Comparison of ENCODE assay signal across 26 cellular contexts in the genomic region with DNA sequence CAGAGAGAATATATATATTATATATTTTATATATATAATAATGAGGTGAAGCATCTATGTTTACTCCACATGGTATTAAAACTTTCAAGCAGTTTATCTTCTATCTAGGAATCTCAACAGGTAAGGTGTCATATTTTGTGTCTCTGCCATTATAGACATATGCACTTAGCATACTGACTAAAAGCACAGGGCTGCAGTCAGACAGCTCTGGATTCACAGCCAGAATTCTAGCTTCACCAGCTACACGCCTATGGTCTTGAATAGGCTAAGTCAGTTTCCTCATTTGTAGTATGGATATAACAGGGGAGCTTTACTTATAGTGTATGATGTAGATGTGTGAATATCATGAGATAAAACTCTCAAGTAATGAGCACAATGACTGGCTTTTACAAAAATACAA. TPM values are rescaled to one million over a fixed set of nuclear protein-coding genes. Genes with fewer than 3 reads are reported as not detected.
DNase-seq lines count a peak whose midpoint lies in the region; ATAC-seq, FAIRE-seq and TF ChIP-seq lines count a peak whose summit lies in the region.
"Had no signal": no experiment of that assay in that cellular context is flagged by ENCODE, and none has a peak within 500 bp of the region (broad histone marks: within the 10 kb centered on the region; RNA-seq: fewer than 3 reads in every experiment).

No MANE protein-coding gene starts in this region.

- no peak overlapping the region for H2BK5ac ChIP-seq in trophoblast cell (ENCODE audit: low read depth, low read length, poor library complexity)

- H3K14ac ChIP-seq in trophoblast cell (ENCODE audit: low read length) = no peak overlapping the region

- H3K4ac ChIP-seq in trophoblast cell (ENCODE audit: low read depth, low read length) = no peak overlapping the region

- no peaks in the 10 kb centered on the region for H3K9me2 ChIP-seq in hepatocyte (replicated peaks; ENCODE audit: insufficient read depth)

- H3K27ac ChIP-seq in endothelial cell of umbilical vein (ENCODE audit: insufficient read depth, low read depth, low read length) (no peak overlapping the region), trophoblast cell (ENCODE audit: low read depth, low read length) (no peak overlapping the region), hepatocyte (no peak overlapping the region)
- H3K27ac ChIP-seq: BLaER1 had no signal

- no peak overlapping the region for H2AK5ac ChIP-seq in trophoblast cell (ENCODE audit: low read length)

- no peaks in the 10 kb centered on the region for H3K79me1 ChIP-seq in trophoblast cell (ENCODE audit: low read length)

- H3K9me1 ChIP-seq in endothelial cell of umbilical vein (replicated peaks; ENCODE audit: control insufficient read depth, extremely low read depth, insufficient read depth, low read length) = no peaks in the 10 kb centered on the region

- intact Hi-C loops in endothelial cell of umbilical vein (cut with micrococcal nuclease) = no loop called here

- WGBS in trophoblast cell (ENCODE audit: extremely low coverage, insufficient coverage, insufficient read length) = no CpG with 5 or more reads among the region's 1 CpG
- WGBS in hepatocyte (ENCODE audit: low lambda C conversion rate, missing lambda C conversion rate) = 97% methylated on average over 1 of the region's 1 CpG

- TF ChIP-seq POLR2A in endothelial cell of umbilical vein (IDR thresholded peaks at IDR 0.05; ENCODE audit: low read depth, low read length) = no peak

- H4K91ac ChIP-seq in trophoblast cell (ENCODE audit: low read depth, low read length) = no peak overlapping the region

- no peaks in the 10 kb centered on the region for H4K20me1 ChIP-seq in endothelial cell of umbilical vein (replicated peaks; ENCODE audit: control insufficient read depth, extremely low read depth, insufficient read depth, low read length)
- no peaks in the 10 kb centered on the region for H4K20me1 ChIP-seq in hepatocyte (ENCODE audit: insufficient read depth, poor library complexity, severe bottlenecking)
- H4K20me1 ChIP-seq: BLaER1 had no signal

- H4K12ac ChIP-seq in trophoblast cell (ENCODE audit: low read depth, low read length) = no peak overlapping the region

- no peak for ATAC-seq in stimulated activated memory B cell treated with anti-CD40 and anti-IgM and Interleukin-4, amounts not matched to agents 10 μg/mL and 1 μg/mL and 100 μg/mL, for 72 hours
- ATAC-seq: GM12878 had no signal

- no peak overlapping the region for H4K8ac ChIP-seq in trophoblast cell (ENCODE audit: low read depth, low read length)

- H3K4me3 ChIP-seq in endothelial cell of umbilical vein (replicated peaks in 1 of 3; ENCODE audit: insufficient read depth in 1 of 3, low read depth in 1 of 3, low read length in 3 of 3) (no peak overlapping the region), trophoblast cell (ENCODE audit: low read depth, low read length) (no peak overlapping the region), hepatocyte (no peak overlapping the region)
- H3K4me3 ChIP-seq: BLaER1, GM12878 had no signal

- H3K18ac ChIP-seq in trophoblast cell (ENCODE audit: low read length) = no peak overlapping the region

- CTCF ChIA-PET in endothelial cell of umbilical vein (lab: Charles Lee) = interaction anchor here (1.1 kb wide), 1 partner anchor 19 kb away, joined by 3 read pairs; no protein-coding TSS in a partner anchor

- TF ChIP-seq CTCF in endothelial cell of umbilical vein (IDR thresholded peaks at IDR 0.05; ENCODE audit: extremely low read depth in 1 of 2, insufficient read depth in 1 of 2, low read depth in 1 of 2, low read length in 2 of 2) (no peak), nephron (IDR thresholded peaks at IDR 0.05; ENCODE audit: unreplicated experiment in 3 of 3) (no peak), hepatocyte (IDR thresholded peaks at IDR 0.05; ENCODE audit: poor library complexity) (no peak)

- H3K27me3 ChIP-seq in endothelial cell of umbilical vein (ENCODE audit: control insufficient read depth in 2 of 2, insufficient read depth in 2 of 2, low read length in 2 of 2) = no peaks in the 10 kb centered on the region
- H3K27me3 ChIP-seq in trophoblast cell (ENCODE audit: insufficient read depth, low read length) = no peaks in the 10 kb centered on the region
- H3K27me3 ChIP-seq in hepatocyte = no peaks in the 10 kb centered on the region
- H3K27me3 ChIP-seq: BE2C, BLaER1 had no signal

- dilution Hi-C loops in endothelial cell of umbilical vein (cut with MboI; ENCODE audit: extremely low pct_ligation_motif_present, low sequenced_read_pairs) = no loop called here

- no peaks in the 10 kb centered on the region for H3K9me3 Mint-ChIP-seq in nephron
- H3K9me3 Mint-ChIP-seq in stimulated activated memory B cell treated with anti-CD40 and anti-IgM and Interleukin-4, amounts not matched to agents 10 μg/mL and 1 μg/mL and 100 μg/mL, for 72 hours = no peaks in the 10 kb centered on the region
- H3K9me3 Mint-ChIP-seq: CD4-positive, alpha-beta memory T cell had no signal

- no peaks in the 10 kb centered on the region for H3K79me2 ChIP-seq in endothelial cell of umbilical vein (ENCODE audit: control insufficient read depth, insufficient read depth, low read length)
- no peaks in the 10 kb centered on the region for H3K79me2 ChIP-seq in trophoblast cell (ENCODE audit: control insufficient read depth, insufficient read depth, low read length, poor library complexity)
- H3K79me2 ChIP-seq in hepatocyte = no peaks in the 10 kb centered on the region

- no peak overlapping the region for H2BK120ac ChIP-seq in trophoblast cell (ENCODE audit: insufficient read depth, low read length, poor library complexity)

- H2AFZ ChIP-seq in endothelial cell of umbilical vein (ENCODE audit: low read depth, low read length) = no peak overlapping the region
- no peak overlapping the region for H2AFZ ChIP-seq in trophoblast cell (ENCODE audit: insufficient read depth, low read length, poor library complexity)
- no peak overlapping the region for H2AFZ ChIP-seq in hepatocyte

- H3K4me1 ChIP-seq in endothelial cell of umbilical vein (ENCODE audit: control insufficient read depth, extremely low read depth, insufficient read depth, low read length) (no peaks in the 10 kb centered on the region), trophoblast cell (ENCODE audit: control insufficient read depth in 1 of 2, insufficient read depth in 2 of 2, low read length in 2 of 2) (no peaks in the 10 kb centered on the region), hepatocyte (ENCODE audit: insufficient read depth) (no peaks in the 10 kb centered on the region)
- H3K4me1 ChIP-seq: BE2C had no signal

- H2BK12ac ChIP-seq in trophoblast cell (ENCODE audit: low read length) = no peak overlapping the region

- no TSS peak for BruUV-seq in endothelial cell of umbilical vein (replicated peaks; lab: Mats Ljungman, UMichigan)

- H3K36me3 ChIP-seq in endothelial cell of umbilical vein (ENCODE audit: control insufficient read depth in 2 of 2, extremely low read depth in 1 of 2, insufficient read depth in 2 of 2, low read length in 2 of 2) (no peaks in the 10 kb centered on the region), trophoblast cell (ENCODE audit: control insufficient read depth in 1 of 2, insufficient read depth in 2 of 2, low read length in 2 of 2) (no peaks in the 10 kb centered on the region), hepatocyte (replicated peaks; ENCODE audit: insufficient read depth, low read depth) (no peaks in the 10 kb centered on the region)
- H3K36me3 ChIP-seq: BE2C, BLaER1 had no signal

- H3K9me3 ChIP-seq in endothelial cell of umbilical vein (replicated peaks; ENCODE audit: control insufficient read depth, insufficient read depth, low read length) (no peaks in the 10 kb centered on the region), trophoblast cell (ENCODE audit: insufficient read depth, low read depth, low read length) (no peaks in the 10 kb centered on the region), hepatocyte (ENCODE audit: low read depth) (no peaks in the 10 kb centered on the region)
- H3K9me3 ChIP-seq: BE2C, BLaER1 had no signal

- DNase-seq in endothelial cell of umbilical vein (ENCODE audit: low read depth, low spot score) (no peak), trophoblast cell (peak; percentile 55 to 78), hepatocyte (ENCODE audit: low spot score) (no peak)
- DNase-seq: 8988T; ACHN; BE2C; C1 segment of cervical spinal cord; CD4-positive, alpha-beta memory T cell; CD4-positive, CD25-positive, alpha-beta regulatory T cell; CD8-positive, alpha-beta memory T cell; COR-L47; DMS 273 treated with DMSO at 0.1 percent for 48 hours; DMS153; DMS53; DMS79; DND-41; EL; GDM1 had no signal

- no peak overlapping the region for H3K23ac ChIP-seq in trophoblast cell (ENCODE audit: low read length)

- H3K27me3 Mint-ChIP-seq in nephron (ENCODE audit: low read depth) = no peaks in the 10 kb centered on the region
- H3K27me3 Mint-ChIP-seq in stimulated activated memory B cell treated with anti-CD40 and anti-IgM and Interleukin-4, amounts not matched to agents 10 μg/mL and 1 μg/mL and 100 μg/mL, for 72 hours = no peaks in the 10 kb centered on the region
- H3K27me3 Mint-ChIP-seq: CD4-positive, alpha-beta memory T cell; CD4-positive, CD25-positive, alpha-beta regulatory T cell; CD8-positive, alpha-beta memory T cell had no signal

- no peak overlapping the region for H3K4me2 ChIP-seq in endothelial cell of umbilical vein (ENCODE audit: insufficient read depth, low read length)
- H3K4me2 ChIP-seq in trophoblast cell (ENCODE audit: low read length) = no peak overlapping the region
- no peak overlapping the region for H3K4me2 ChIP-seq in hepatocyte
- H3K4me2 ChIP-seq: BLaER1 had no signal

- peak overlapping the region; percentile 19 to 65 (median 38) for H3K27ac Mint-ChIP-seq in nephron
- no peak overlapping the region for H3K27ac Mint-ChIP-seq in stimulated activated memory B cell treated with anti-CD40 and anti-IgM and Interleukin-4, amounts not matched to agents 10 μg/mL and 1 μg/mL and 100 μg/mL, for 72 hours
- H3K27ac Mint-ChIP-seq: CD4-positive, alpha-beta memory T cell; CD4-positive, CD25-positive, alpha-beta regulatory T cell; CD8-positive, alpha-beta memory T cell had no signal

- peaks cover 10% of the 10 kb centered on the region for H3K36me3 Mint-ChIP-seq in nephron (ENCODE audit: low read depth)
- no peaks in the 10 kb centered on the region for H3K36me3 Mint-ChIP-seq in stimulated activated memory B cell treated with anti-CD40 and anti-IgM and Interleukin-4, amounts not matched to agents 10 μg/mL and 1 μg/mL and 100 μg/mL, for 72 hours
- H3K36me3 Mint-ChIP-seq: CD4-positive, alpha-beta memory T cell; CD4-positive, CD25-positive, alpha-beta regulatory T cell; CD8-positive, alpha-beta memory T cell had no signal

- peak; percentile 12 for FAIRE-seq in endothelial cell of umbilical vein (lab: Jason Lieb, UNC)
- FAIRE-seq: A204.1, GM12878, GM12892, GM18507 had no signal

- H3K4me3 Mint-ChIP-seq in nephron = no peak overlapping the region
- H3K4me3 Mint-ChIP-seq in stimulated activated memory B cell treated with anti-CD40 and anti-IgM and Interleukin-4, amounts not matched to agents 10 μg/mL and 1 μg/mL and 100 μg/mL, for 72 hours = no peak overlapping the region
- H3K4me3 Mint-ChIP-seq: CD14-positive monocyte; CD4-positive, alpha-beta memory T cell; CD4-positive, CD25-positive, alpha-beta regulatory T cell; CD8-positive, alpha-beta memory T cell had no signal

- POLR2A ChIA-PET in endothelial cell of umbilical vein (lab: Charles Lee) = no interaction called here

- H3K4me1 Mint-ChIP-seq in nephron = peaks cover 30% of the 10 kb centered on the region
- H3K4me1 Mint-ChIP-seq in stimulated activated memory B cell treated with anti-CD40 and anti-IgM and Interleukin-4, amounts not matched to agents 10 μg/mL and 1 μg/mL and 100 μg/mL, for 72 hours = no peaks in the 10 kb centered on the region
- H3K4me1 Mint-ChIP-seq: CD14-positive monocyte; CD4-positive, alpha-beta memory T cell; CD4-positive, CD25-positive, alpha-beta regulatory T cell; CD8-positive, alpha-beta memory T cell had no signal

- no peak overlapping the region for H3K9ac ChIP-seq in endothelial cell of umbilical vein (replicated peaks; ENCODE audit: extremely low read depth, insufficient read depth, low read length)
- no peak overlapping the region for H3K9ac ChIP-seq in trophoblast cell (ENCODE audit: low read length)
- H3K9ac ChIP-seq: BLaER1 had no signal

RNA-seq across cellular contexts. Expression of a gene that starts 57.9 kb away (rescaled TPM):
- total RNA-seq in endothelial cell of umbilical vein (57.4 and 61.6 TPM in 2 replicates), hepatocyte (108 and 143 TPM in 2 replicates)
- polyA plus RNA-seq in endothelial cell of umbilical vein (17.2 and 21.8 TPM in 2 replicates), hepatocyte (41.0 and 56.7 TPM in 2 replicates)
- polyA plus RNA-seq in endothelial cell of umbilical vein (2011; cell fraction: cytosol; rRNA removed) = 19.6 and 19.9 TPM in 2 replicates
- polyA plus RNA-seq in endothelial cell of umbilical vein (2011; cell fraction: nucleus; rRNA removed) = 33.1 and 34.1 TPM in 2 replicates
- 22.3 and 62.4 TPM in 2 replicates for polyA plus RNA-seq in endothelial cell of umbilical vein (2012)
- 151 and 160 TPM in 2 replicates for polyA minus RNA-seq in endothelial cell of umbilical vein
- 16.5 TPM for polyA minus RNA-seq in endothelial cell of umbilical vein (2011; cell fraction: cytosol; rRNA and poly(A)+ RNA removed)
- polyA minus RNA-seq in endothelial cell of umbilical vein (2011; cell fraction: nucleus; rRNA and poly(A)+ RNA removed) = 90.2 and 111 TPM in 2 replicates
- polyA plus RNA-seq in trophoblast cell (2013) = 18.5 and 19.0 TPM in 2 replicates
- total RNA-seq: CD4-positive, CD25-positive, alpha-beta regulatory T cell had no signal
- polyA plus RNA-seq: CD4-positive, alpha-beta memory T cell; CD4-positive, CD25-positive, alpha-beta regulatory T cell; CD8-positive, alpha-beta memory T cell had no signal

Comparison
In these comparisons a context has a peak if more than half of its experiments do, and no peak if none do; other contexts are left out.
1. DNase-seq: peak in trophoblast cell (2 of 2); none in endothelial cell of umbilical vein (single experiment) and hepatocyte (single experiment).